ENCODE assay signal across 25 cellular contexts in the genomic region with DNA sequence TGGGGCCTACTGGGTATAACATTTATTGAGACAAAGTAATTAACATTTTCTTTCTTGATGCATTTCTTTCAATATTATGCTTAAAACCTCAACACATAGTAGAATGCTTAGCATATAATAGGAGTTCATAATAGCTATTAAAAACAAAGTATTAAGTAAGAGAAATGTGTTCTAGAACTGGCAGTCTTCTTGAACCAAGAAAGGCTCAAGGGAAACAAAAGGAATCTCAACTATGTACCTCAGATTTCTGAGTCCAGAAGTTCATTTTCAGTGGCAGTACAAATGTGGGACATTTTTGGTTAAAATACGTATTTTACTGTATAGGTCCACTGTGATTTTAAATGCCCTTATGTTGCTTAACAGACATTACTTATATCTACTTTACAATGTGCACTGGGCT.
"Had no signal": no experiment of that assay in that cellular context is flagged by ENCODE, and none has a peak within 500 bp of the region (broad histone marks: within the 10 kb centered on the region; RNA-seq: fewer than 3 reads in every experiment).

No MANE protein-coding gene starts in this region.

- H3K4me1 ChIP-seq: colonic mucosa, gastrocnemius medialis, heart right ventricle, left ventricle myocardium inferior, lower lobe of right lung had no signal

- FAIRE-seq: islet of Langerhans, keratinocyte had no signal

- H3K9me3 ChIP-seq: colonic mucosa, esophagus squamous epithelium, gastrocnemius medialis, left ventricle myocardium inferior, lower lobe of right lung, mucosa of descending colon had no signal

- H3K4me3 ChIP-seq: colonic mucosa, esophagus squamous epithelium, gastrocnemius medialis, heart right ventricle, left ventricle myocardium inferior, lower lobe of right lung, mucosa of descending colon had no signal

- H3K27me3 ChIP-seq: colonic mucosa, esophagus squamous epithelium, gastrocnemius medialis, heart right ventricle had no signal

- H3K27ac ChIP-seq: colonic mucosa, epithelial cell of prostate, esophagus squamous epithelium, gastrocnemius medialis, heart right ventricle, left ventricle myocardium inferior, lower lobe of right lung had no signal

- DNase-seq: colonic mucosa; cortex of kidney; effector CD8-positive, alpha-beta T cell; effector memory CD8-positive, alpha-beta T cell; endodermal cell; erythroblast; esophagus squamous epithelium; foreskin fibroblast; foreskin melanocyte; gastrocnemius medialis; glutamatergic neuron; head of caudate nucleus; heart right ventricle; hippocampal formation; left colon; left ventricle myocardium inferior; lower lobe of right lung; mesenchymal stem cell; mucosa of descending colon; naive B cell had no signal

- ATAC-seq: effector memory CD8-positive, alpha-beta T cell; esophagus mucosa; heart right ventricle; left colon; left lobe of liver; lower lobe of right lung; mucosa of descending colon had no signal

- H3K36me3 ChIP-seq: colonic mucosa, esophagus squamous epithelium, gastrocnemius medialis, heart right ventricle, left ventricle myocardium inferior, lower lobe of right lung had no signal
